ENCODE assay signal across 16 cellular contexts in genomic region chr3:19598870-19599269, GRCh38.
DNase-seq lines count a peak whose midpoint lies in the region; ATAC-seq and TF ChIP-seq lines count a peak whose summit lies in the region.
"Had no signal": no experiment of that assay in that cellular context is flagged by ENCODE, and none has a peak within 500 bp of the region (broad histone marks: within the 10 kb centered on the region; RNA-seq: fewer than 3 reads in every experiment).

No MANE protein-coding gene starts in this region.

- TF ChIP-seq CTCF in GM10248 (IDR thresholded peaks at IDR 0.05; ENCODE audit: control extremely low read depth, extremely low read depth, low read depth, missing control alignments), result no peak

- CTCF ChIA-PET in GM10248 (lab: Yijun Ruan, JAX), result no interaction called here
- CTCF ChIA-PET in CD8-positive, alpha-beta memory T cell (lab: Charles Lee), result no interaction called here
- CTCF ChIA-PET in naive thymus-derived CD4-positive, alpha-beta T cell (lab: Charles Lee), result no interaction called here

- DNase-seq in GM10248 (ENCODE audit: extremely low spot score) (peak; percentile 3), NCI-H69 (lab: John Stamatoyannopoulos, UW) (no peak)
- DNase-seq in CD8-positive, alpha-beta memory T cell, result no peak
- no peak for DNase-seq in activated T-helper 1 cell treated with anti-CD3 and anti-CD28 coated beads, Interleukin-12 subunit alpha, Interleukin-12 subunit beta, Interleukin-2, Interleukin-4 antibody, amounts not matched to agents 30 ng/mL and 10 ng/mL and 1 ng/mL, durations not matched to agents 14 hours and 24 hours and 36 hours (ENCODE audit: low spot score)
- no peak for DNase-seq in naive thymus-derived CD4-positive, alpha-beta T cell
- DNase-seq: 8988T; activated CD4-positive, alpha-beta T cell treated with anti-CD3 and anti-CD28 coated beads, Interleukin-2, amount 50 U/mL, for 4 hours; CD4-positive, alpha-beta memory T cell; effector memory CD8-positive, alpha-beta T cell; NCI-H345 had no signal

- H3K4me3 ChIP-seq in CD8-positive, alpha-beta memory T cell (ENCODE audit: low read length), result no peak overlapping the region
- H3K4me3 ChIP-seq in naive thymus-derived CD4-positive, alpha-beta T cell (ENCODE audit: low read length), result no peak overlapping the region

- peak; percentile 57 for ATAC-seq in GM19328 (IDR thresholded peaks at IDR 0.05; ENCODE audit: unreplicated experiment)
- ATAC-seq in HG02610 (IDR thresholded peaks at IDR 0.05; ENCODE audit: unreplicated experiment), result peak; percentile 89
- peak; percentile 61 for ATAC-seq in HG03175 (IDR thresholded peaks at IDR 0.05; ENCODE audit: unreplicated experiment)
- no peak for ATAC-seq in naive thymus-derived CD4-positive, alpha-beta T cell
- ATAC-seq: activated T-helper 17 cell treated with anti-CD3 and anti-CD28 coated beads, Interleukin-2, amount 50 U/mL, for 72 hours; effector memory CD8-positive, alpha-beta T cell had no signal

- H3K36me3 Mint-ChIP-seq in CD8-positive, alpha-beta memory T cell, result no peaks in the 10 kb centered on the region
- no peaks in the 10 kb centered on the region for H3K36me3 Mint-ChIP-seq in activated T-helper 1 cell treated with anti-CD3 and anti-CD28 coated beads, Interleukin-12 subunit alpha, Interleukin-12 subunit beta, Interleukin-2, Interleukin-4 antibody, amounts not matched to agents 30 ng/mL and 10 ng/mL and 1 ng/mL, durations not matched to agents 14 hours and 24 hours and 36 hours (ENCODE audit: low read depth)
- H3K36me3 Mint-ChIP-seq in naive thymus-derived CD4-positive, alpha-beta T cell, result no peaks in the 10 kb centered on the region
- H3K36me3 Mint-ChIP-seq: brain; CD4-positive, alpha-beta memory T cell; type B pancreatic cell had no signal

- no peaks in the 10 kb centered on the region for H3K27me3 Mint-ChIP-seq in CD8-positive, alpha-beta memory T cell
- H3K27me3 Mint-ChIP-seq in activated T-helper 1 cell treated with anti-CD3 and anti-CD28 coated beads, Interleukin-12 subunit alpha, Interleukin-12 subunit beta, Interleukin-2, Interleukin-4 antibody, amounts not matched to agents 30 ng/mL and 10 ng/mL and 1 ng/mL, durations not matched to agents 14 hours and 24 hours and 36 hours (ENCODE audit: insufficient read depth), result no peaks in the 10 kb centered on the region
- H3K27me3 Mint-ChIP-seq in naive thymus-derived CD4-positive, alpha-beta T cell, result peaks cover 0 to 25% (median 0%) of the 10 kb centered on the region in 5 donors
- H3K27me3 Mint-ChIP-seq: activated T-helper 17 cell treated with anti-CD3 and anti-CD28 coated beads, Interleukin-2, amount 50 U/mL, for 72 hours; CD4-positive, alpha-beta memory T cell; effector memory CD8-positive, alpha-beta T cell; type B pancreatic cell had no signal

- H3K4me1 ChIP-seq in CD8-positive, alpha-beta memory T cell (ENCODE audit: insufficient read depth, low read length), result no peaks in the 10 kb centered on the region
- no peaks in the 10 kb centered on the region for H3K4me1 ChIP-seq in naive thymus-derived CD4-positive, alpha-beta T cell (ENCODE audit: control insufficient read depth in 2 of 2, insufficient read depth in 2 of 2, low read length in 2 of 2)

- no peaks in the 10 kb centered on the region for H3K27me3 ChIP-seq in CD8-positive, alpha-beta memory T cell (ENCODE audit: insufficient read depth, low read length, poor library complexity, severe bottlenecking)
- H3K27me3 ChIP-seq in naive thymus-derived CD4-positive, alpha-beta T cell (ENCODE audit: control insufficient read depth in 2 of 2, insufficient read depth in 2 of 2, low read length in 2 of 2), result no peaks in the 10 kb centered on the region

- H3K9me3 Mint-ChIP-seq in CD8-positive, alpha-beta memory T cell, result peaks cover 0 to 16% (median 14%) of the 10 kb centered on the region in 5 donors
- H3K9me3 Mint-ChIP-seq in activated T-helper 1 cell treated with anti-CD3 and anti-CD28 coated beads, Interleukin-12 subunit alpha, Interleukin-12 subunit beta, Interleukin-2, Interleukin-4 antibody, amounts not matched to agents 30 ng/mL and 10 ng/mL and 1 ng/mL, durations not matched to agents 14 hours and 24 hours and 36 hours, result no peaks in the 10 kb centered on the region
- H3K9me3 Mint-ChIP-seq in naive thymus-derived CD4-positive, alpha-beta T cell, result peaks cover 1 to 21% (median 9%) of the 10 kb centered on the region in 11 donors
- H3K9me3 Mint-ChIP-seq: type B pancreatic cell had no signal

- no peaks in the 10 kb centered on the region for H3K36me3 ChIP-seq in CD8-positive, alpha-beta memory T cell (ENCODE audit: insufficient read depth, low read length)
- no peaks in the 10 kb centered on the region for H3K36me3 ChIP-seq in naive thymus-derived CD4-positive, alpha-beta T cell (ENCODE audit: control insufficient read depth in 2 of 3, insufficient read depth in 3 of 3, low read length in 3 of 3)

- intact Hi-C loops in activated T-helper 1 cell treated with anti-CD3 and anti-CD28 coated beads, Interleukin-12 subunit alpha, Interleukin-12 subunit beta, Interleukin-2, Interleukin-4 antibody, amounts not matched to agents 30 ng/mL and 10 ng/mL and 1 ng/mL, durations not matched to agents 14 hours and 24 hours and 36 hours (cut with micrococcal nuclease), result no loop called here
- intact Hi-C loops in naive thymus-derived CD4-positive, alpha-beta T cell (cut with micrococcal nuclease), result no loop called here

- no peak overlapping the region for H3K27ac Mint-ChIP-seq in CD8-positive, alpha-beta memory T cell
- no peak overlapping the region for H3K27ac Mint-ChIP-seq in activated T-helper 1 cell treated with anti-CD3 and anti-CD28 coated beads, Interleukin-12 subunit alpha, Interleukin-12 subunit beta, Interleukin-2, Interleukin-4 antibody, amounts not matched to agents 30 ng/mL and 10 ng/mL and 1 ng/mL, durations not matched to agents 14 hours and 24 hours and 36 hours
- H3K27ac Mint-ChIP-seq in naive thymus-derived CD4-positive, alpha-beta T cell, result no peak overlapping the region
- H3K27ac Mint-ChIP-seq: activated T-helper 17 cell treated with anti-CD3 and anti-CD28 coated beads, Interleukin-2, amount 50 U/mL, for 72 hours; brain; CD4-positive, alpha-beta memory T cell; effector memory CD8-positive, alpha-beta T cell; type B pancreatic cell had no signal

- H3K9me3 ChIP-seq in CD8-positive, alpha-beta memory T cell (ENCODE audit: low read length), result no peaks in the 10 kb centered on the region
- no peaks in the 10 kb centered on the region for H3K9me3 ChIP-seq in naive thymus-derived CD4-positive, alpha-beta T cell (ENCODE audit: control insufficient read depth in 2 of 3, low read length in 3 of 3)

- H3K4me3 Mint-ChIP-seq in CD8-positive, alpha-beta memory T cell, result no peak overlapping the region
- no peak overlapping the region for H3K4me3 Mint-ChIP-seq in activated T-helper 1 cell treated with anti-CD3 and anti-CD28 coated beads, Interleukin-12 subunit alpha, Interleukin-12 subunit beta, Interleukin-2, Interleukin-4 antibody, amounts not matched to agents 30 ng/mL and 10 ng/mL and 1 ng/mL, durations not matched to agents 14 hours and 24 hours and 36 hours
- no peak overlapping the region for H3K4me3 Mint-ChIP-seq in naive thymus-derived CD4-positive, alpha-beta T cell
- H3K4me3 Mint-ChIP-seq: activated T-helper 17 cell treated with anti-CD3 and anti-CD28 coated beads, Interleukin-2, amount 50 U/mL, for 72 hours; brain; CD4-positive, alpha-beta memory T cell; effector memory CD8-positive, alpha-beta T cell; type B pancreatic cell had no signal

- no peak overlapping the region for H3K27ac ChIP-seq in CD8-positive, alpha-beta memory T cell (ENCODE audit: low read depth, low read length)
- no peak overlapping the region for H3K27ac ChIP-seq in naive thymus-derived CD4-positive, alpha-beta T cell (ENCODE audit: low read depth, low read length)

- POLR2A ChIA-PET in GM10248 (lab: Yijun Ruan, JAX), result no interaction called here
- POLR2A ChIA-PET in CD8-positive, alpha-beta memory T cell (lab: Charles Lee), result no interaction called here
- POLR2A ChIA-PET in naive thymus-derived CD4-positive, alpha-beta T cell (lab: Charles Lee), result no interaction called here

- H3K4me1 Mint-ChIP-seq in CD8-positive, alpha-beta memory T cell, result no peaks in the 10 kb centered on the region
- H3K4me1 Mint-ChIP-seq in activated T-helper 1 cell treated with anti-CD3 and anti-CD28 coated beads, Interleukin-12 subunit alpha, Interleukin-12 subunit beta, Interleukin-2, Interleukin-4 antibody, amounts not matched to agents 30 ng/mL and 10 ng/mL and 1 ng/mL, durations not matched to agents 14 hours and 24 hours and 36 hours (ENCODE audit: low read depth), result no peaks in the 10 kb centered on the region
- peaks cover 0 to 5% (median 0%) of the 10 kb centered on the region in 7 donors for H3K4me1 Mint-ChIP-seq in naive thymus-derived CD4-positive, alpha-beta T cell
- H3K4me1 Mint-ChIP-seq: activated T-helper 17 cell treated with anti-CD3 and anti-CD28 coated beads, Interleukin-2, amount 50 U/mL, for 72 hours; brain; CD4-positive, alpha-beta memory T cell had no signal
